ENCODE assay signal across 15 cellular contexts in the genomic region with DNA sequence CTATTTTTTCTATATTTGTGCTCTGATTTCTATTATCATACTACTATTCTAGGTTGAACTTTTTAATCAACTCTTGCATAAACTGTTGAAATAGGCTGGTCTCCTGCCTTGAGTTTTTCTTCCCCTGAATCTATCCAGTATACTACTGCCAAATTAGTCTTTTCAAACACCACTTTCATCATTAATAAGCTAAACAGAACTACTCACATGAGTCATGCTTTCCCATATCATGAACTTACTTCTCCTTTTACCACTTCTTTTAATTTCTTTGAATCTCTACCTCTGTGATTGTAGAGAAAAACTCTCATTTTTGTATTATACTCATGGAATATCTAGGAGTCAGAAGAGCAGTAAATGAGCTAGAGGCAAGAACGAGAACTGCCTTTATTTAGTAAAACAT.
"Had no signal": no experiment of that assay in that cellular context is flagged by ENCODE, and none has a peak within 500 bp of the region (broad histone marks: within the 10 kb centered on the region; RNA-seq: fewer than 3 reads in every experiment).

No MANE protein-coding gene starts in this region.

- H3K9me3 ChIP-seq: body of pancreas, mucosa of descending colon, upper lobe of right lung had no signal

- H3K4me3 ChIP-seq: body of pancreas, mucosa of descending colon, upper lobe of right lung had no signal

- H3K27me3 ChIP-seq: body of pancreas, upper lobe of right lung had no signal

- H3K27ac ChIP-seq: body of pancreas, upper lobe of right lung had no signal

- ATAC-seq: activated CD8-positive, alpha-beta T cell treated with anti-CD3 and anti-CD28 coated beads for 36 hours; body of pancreas; mucosa of descending colon; sciatic nerve; stimulated activated memory B cell treated with anti-CD40 and anti-IgM and Interleukin-4, amounts not matched to agents 10 μg/mL and 1 μg/mL and 100 μg/mL, for 72 hours; upper lobe of right lung had no signal

- DNase-seq: activated CD4-positive, alpha-beta T cell treated with anti-CD3 and anti-CD28 coated beads, Interleukin-2, amount 10 ng/mL, durations not matched to agents 24 days and 14 days; activated CD8-positive, alpha-beta T cell treated with anti-CD3 and anti-CD28 coated beads for 36 hours; activated naive CD4-positive, alpha-beta T cell treated with Interleukin-2 at 50 U/mL for 16 hours; activated naive CD8-positive, alpha-beta T cell treated with anti-CD3 and anti-CD28 coated beads, Interleukin-2, amount 10 ng/mL, durations not matched to agents 7 days and 5 days; activated T-cell treated with anti-CD3 and anti-CD28 coated beads, Interleukin-2, amount 50 U/mL, for 24 hours; body of pancreas; dermis blood vessel endothelial cell; effector memory CD4-positive, alpha-beta T cell; immature natural killer cell; mucosa of descending colon; naive B cell; stimulated activated CD4-positive, alpha-beta T cell treated with anti-CD3 and anti-CD28 coated beads, Interleukin-4, amount 100 ng/mL, for 4 hours; upper lobe of right lung had no signal

- H3K36me3 ChIP-seq: upper lobe of right lung had no signal
